ENCODE assay signal across 20 cellular contexts in genomic region chr14:61218765-61219164, GRCh38.
DNase-seq lines count a peak whose midpoint lies in the region; ATAC-seq and TF ChIP-seq lines count a peak whose summit lies in the region.
"Had no signal": no experiment of that assay in that cellular context is flagged by ENCODE, and none has a peak within 500 bp of the region (broad histone marks: within the 10 kb centered on the region; RNA-seq: fewer than 3 reads in every experiment).

No MANE protein-coding gene starts in this region.

- peaks cover 5% of the 10 kb centered on the region for H3K27me3 ChIP-seq in endodermal cell (ENCODE audit: control insufficient read depth, insufficient read depth, low read length, poor library complexity, severe bottlenecking)
- H3K27me3 ChIP-seq: cardiac muscle cell had no signal

- DNase-seq in NCI-H82 (lab: John Stamatoyannopoulos, UW), result peak; percentile 48
- no peak for DNase-seq in NCI-H82 treated with DMSO at 0.1 percent for 48 hours (lab: John Stamatoyannopoulos, UW; ENCODE audit: unreplicated experiment)
- DNase-seq in left cardiac atrium, result peak; percentile 26
- no peak for DNase-seq in type B pancreatic cell (ENCODE audit: extremely low spot score, unreplicated experiment)
- DNase-seq in endodermal cell, result no peak
- DNase-seq in NCI-H1694 treated with DMSO at 0.1 percent for 48 hours (lab: John Stamatoyannopoulos, UW), result no peak
- DNase-seq: activated CD4-positive, alpha-beta T cell treated with anti-CD3 and anti-CD28 coated beads, Interleukin-2, amount 10 ng/mL, durations not matched to agents 24 days and 14 days; activated T-cell treated with anti-CD3 and anti-CD28 coated beads, Interleukin-2, amount 50 U/mL, for 4 hours; effector CD4-positive, alpha-beta T cell; HCEC 1CT; MV-4-11; SIG-M5; stimulated activated CD4-positive, alpha-beta T cell treated with anti-CD3 and anti-CD28 coated beads, Interleukin-4, amount 100 ng/mL, for 4 hours; transverse colon had no signal

- H3K27ac ChIP-seq in endodermal cell (ENCODE audit: low read depth, low read length), result no peak overlapping the region
- H3K27ac ChIP-seq: A549, cardiac muscle cell, neutrophil, transverse colon had no signal

- no peak for TF ChIP-seq CTCF in type B pancreatic cell (conservative IDR thresholded peaks at IDR 0.05)
- TF ChIP-seq CTCF in endodermal cell (conservative IDR thresholded peaks at IDR 0.05), result no peak

- 54 to 89% methylated on average over 3 to 6 of the region's 6 CpGs for WGBS in endodermal cell (ENCODE audit: insufficient coverage in 1 of 2, insufficient read length in 1 of 2), 2 experiments

- H3K27ac Mint-ChIP-seq in type B pancreatic cell (no peak overlapping the region), endodermal cell (no peak overlapping the region)
- H3K27ac Mint-ChIP-seq: activated CD4-positive, alpha-beta T cell treated with anti-CD3 and anti-CD28 coated beads, Interleukin-2, amount 10 ng/mL, durations not matched to agents 24 days and 14 days had no signal

- intact Hi-C loops in left cardiac atrium (cut with DNase I), result no loop called here

- peaks cover 68% of the 10 kb centered on the region for H3K4me1 Mint-ChIP-seq in type B pancreatic cell (ENCODE audit: unreplicated experiment)
- peaks cover 34% of the 10 kb centered on the region for H3K4me1 Mint-ChIP-seq in endodermal cell
- H3K4me1 Mint-ChIP-seq: activated CD4-positive, alpha-beta T cell treated with anti-CD3 and anti-CD28 coated beads, Interleukin-2, amount 10 ng/mL, durations not matched to agents 24 days and 14 days had no signal

- no peak overlapping the region for H3K4me3 ChIP-seq in endodermal cell (ENCODE audit: low read length)
- H3K4me3 ChIP-seq: A549, cardiac muscle cell, skin epidermis, transverse colon had no signal

- H3K27me3 Mint-ChIP-seq in type B pancreatic cell, result no peaks in the 10 kb centered on the region
- peaks cover 2% of the 10 kb centered on the region for H3K27me3 Mint-ChIP-seq in endodermal cell (ENCODE audit: insufficient read depth)

- H3K4me1 ChIP-seq in endodermal cell (ENCODE audit: control insufficient read depth, insufficient read depth, low read length), result no peaks in the 10 kb centered on the region
- H3K4me1 ChIP-seq: A549, transverse colon had no signal

- peak overlapping the region; percentile 18 for H3K4me3 Mint-ChIP-seq in type B pancreatic cell
- no peak overlapping the region for H3K4me3 Mint-ChIP-seq in endodermal cell
- H3K4me3 Mint-ChIP-seq: activated CD4-positive, alpha-beta T cell treated with anti-CD3 and anti-CD28 coated beads, Interleukin-2, amount 10 ng/mL, durations not matched to agents 24 days and 14 days; activated T-cell treated with anti-CD3 and anti-CD28 coated beads, Interleukin-2, amount 50 U/mL, for 4 hours had no signal

- no peaks in the 10 kb centered on the region for H3K36me3 ChIP-seq in endodermal cell (ENCODE audit: control insufficient read depth, insufficient read depth, low read length)
- H3K36me3 ChIP-seq: cardiac muscle cell, neutrophil, transverse colon had no signal

- H3K9ac ChIP-seq in endodermal cell (ENCODE audit: extremely low read depth, low read length, poor library complexity, severe bottlenecking), result no peak overlapping the region

- H3K36me3 Mint-ChIP-seq in type B pancreatic cell, result no peaks in the 10 kb centered on the region
- no peaks in the 10 kb centered on the region for H3K36me3 Mint-ChIP-seq in endodermal cell (ENCODE audit: low read depth)

- ATAC-seq in SK-N-SH treated with all-trans-retinoic acid at 6 μM for 48 hours, result peak; percentile 75
- peak; percentile 48 to 81 for ATAC-seq in left cardiac atrium
- ATAC-seq in HG03520 (IDR thresholded peaks at IDR 0.05; ENCODE audit: unreplicated experiment), result no peak
- ATAC-seq: A549 had no signal

- H3K9me3 ChIP-seq in endodermal cell (ENCODE audit: control insufficient read depth, low read length), result no peaks in the 10 kb centered on the region
- H3K9me3 ChIP-seq: A549, neutrophil, transverse colon had no signal

- H3K9me3 Mint-ChIP-seq in type B pancreatic cell (no peaks in the 10 kb centered on the region), endodermal cell (no peaks in the 10 kb centered on the region)
- H3K9me3 Mint-ChIP-seq: activated CD4-positive, alpha-beta T cell treated with anti-CD3 and anti-CD28 coated beads, Interleukin-2, amount 10 ng/mL, durations not matched to agents 24 days and 14 days; activated T-cell treated with anti-CD3 and anti-CD28 coated beads, Interleukin-2, amount 50 U/mL, for 4 hours had no signal

TF ChIP-seq in SK-N-SH treated with all-trans-retinoic acid at 6 μM for 48 hours, 23 proteins besides CTCF, POLR2A, EP300 and RAD21:
- TF ChIP-seq CREB5 (CRISPR knock-in tag; IDR thresholded peaks at IDR 0.05; ENCODE audit: low read depth), result no peak
- TF ChIP-seq PPARA (CRISPR knock-in tag; IDR thresholded peaks at IDR 0.05; ENCODE audit: borderline replicate concordance), result no peak
- no peak for TF ChIP-seq TCF4 (CRISPR knock-in tag; IDR thresholded peaks at IDR 0.05; ENCODE audit: borderline replicate concordance)
- no peak for TF ChIP-seq ESRRG (CRISPR knock-in tag; IDR thresholded peaks at IDR 0.05)
- no peak for TF ChIP-seq CSRNP3 (CRISPR knock-in tag; IDR thresholded peaks at IDR 0.05)
- TF ChIP-seq ZNF8 (CRISPR knock-in tag; IDR thresholded peaks at IDR 0.05), result no peak
- TF ChIP-seq POU6F1 (CRISPR knock-in tag; IDR thresholded peaks at IDR 0.05; ENCODE audit: borderline replicate concordance, low read depth), result no peak
- no peak for TF ChIP-seq ARNTL (CRISPR knock-in tag; IDR thresholded peaks at IDR 0.05; ENCODE audit: borderline replicate concordance, low read depth)
- no peak for TF ChIP-seq TSHZ2 (CRISPR knock-in tag; IDR thresholded peaks at IDR 0.05)
- TF ChIP-seq ZFP3 (CRISPR knock-in tag; IDR thresholded peaks at IDR 0.05), result no peak
- no peak for TF ChIP-seq SNAI2 (CRISPR knock-in tag; IDR thresholded peaks at IDR 0.05)

Comparison
In these comparisons a context has a peak if more than half of its experiments do, and no peak if none do; other contexts are left out.
1. DNase-seq: peak in NCI-H82 (single experiment) and left cardiac atrium (single experiment); none in NCI-H82 treated with DMSO at 0.1 percent for 48 hours (single experiment), type B pancreatic cell (single experiment), endodermal cell (single experiment) and NCI-H1694 treated with DMSO at 0.1 percent for 48 hours (single experiment).